25 cellular contexts compared by ENCODE assay signal in the genomic region with DNA sequence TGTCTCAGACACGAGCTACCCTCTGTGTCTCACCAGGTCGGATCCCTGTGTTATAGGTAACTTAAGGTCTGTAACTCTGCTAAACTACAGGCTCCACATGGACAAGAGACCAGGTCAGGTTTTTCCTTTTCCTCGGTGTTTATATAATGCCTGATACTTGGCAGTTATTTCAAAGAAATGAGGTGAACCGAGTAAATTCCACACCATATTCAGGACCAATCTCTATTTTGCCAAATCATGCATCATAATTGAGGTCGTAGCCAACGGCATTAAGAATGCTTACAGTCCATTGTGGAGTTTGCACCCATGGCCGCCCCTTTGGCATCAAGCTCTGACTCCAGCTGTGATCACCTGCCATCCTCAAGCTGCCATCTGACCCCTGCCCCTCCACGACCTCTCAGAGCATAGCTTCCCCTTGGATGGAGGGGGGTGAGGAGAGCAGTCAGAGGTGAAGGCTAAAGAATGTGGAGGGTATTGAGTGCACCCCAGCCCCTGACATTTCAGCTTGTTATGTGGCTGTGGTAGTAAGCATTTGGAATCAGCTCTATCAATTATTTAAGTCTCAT.
"Had no signal": no experiment of that assay in that cellular context is flagged by ENCODE, and none has a peak within 500 bp of the region (broad histone marks: within the 10 kb centered on the region; RNA-seq: fewer than 3 reads in every experiment).

No MANE protein-coding gene starts in this region.

- H3K4me3 Mint-ChIP-seq: mesothelial cell of epicardium; naive B cell; natural killer cell treated with Interleukin-12 subunit alpha and Interleukin-12 subunit beta and Interleukin-15 and Interleukin-18, amount 100 ng/mL, for 72 hours; stimulated activated naive CD8-positive, alpha-beta T cell treated with anti-CD3 and anti-CD28 coated beads, Interleukin-15, amount 100 ng/mL, for 72 hours had no signal

- H3K27ac ChIP-seq: dorsolateral prefrontal cortex, hepatocyte, left lung, psoas muscle, right lobe of liver, suprapubic skin, vagina had no signal

- H3K4me1 Mint-ChIP-seq: naive B cell; stimulated activated naive CD8-positive, alpha-beta T cell treated with anti-CD3 and anti-CD28 coated beads, Interleukin-15, amount 100 ng/mL, for 72 hours had no signal

- H3K36me3 Mint-ChIP-seq: mesothelial cell of epicardium, naive B cell had no signal

- H3K9me3 Mint-ChIP-seq: mesothelial cell of epicardium had no signal

- H3K9me3 ChIP-seq: left lung, mucosa of descending colon, right lobe of liver, suprapubic skin, vagina had no signal

- ATAC-seq: left lung; mucosa of descending colon; natural killer cell treated with Interleukin-12 subunit alpha and Interleukin-12 subunit beta and Interleukin-15 and Interleukin-18, amount 100 ng/mL, for 72 hours; psoas muscle; right lobe of liver; stimulated activated naive CD8-positive, alpha-beta T cell treated with anti-CD3 and anti-CD28 coated beads, Interleukin-15, amount 100 ng/mL, for 72 hours had no signal

- H3K36me3 ChIP-seq: left lung, right lobe of liver, suprapubic skin, vagina had no signal

- DNase-seq: dorsolateral prefrontal cortex; effector CD4-positive, alpha-beta T cell; head of caudate nucleus; kidney; left lung; mesenchymal stem cell; mucosa of descending colon; naive B cell; nucleus accumbens; posterior cingulate gyrus; psoas muscle; right lobe of liver; small intestine; stimulated activated CD4-positive, alpha-beta T cell treated with anti-CD3 and anti-CD28 coated beads, Interleukin-15, amount 100 ng/mL, for 24 hours; stimulated activated CD4-positive, alpha-beta T cell treated with anti-CD3 and anti-CD28 coated beads, Interleukin-2, amount 100 ng/mL, for 48 hours; stimulated activated naive CD4-positive, alpha-beta T cell; stimulated activated naive CD8-positive, alpha-beta T cell treated with anti-CD3 and anti-CD28 coated beads, Interleukin-15, amount 100 ng/mL, for 72 hours; trophoblast cell had no signal

- H3K27me3 Mint-ChIP-seq: naive B cell; natural killer cell treated with Interleukin-12 subunit alpha and Interleukin-12 subunit beta and Interleukin-15 and Interleukin-18, amount 100 ng/mL, for 72 hours; stimulated activated naive CD8-positive, alpha-beta T cell treated with anti-CD3 and anti-CD28 coated beads, Interleukin-15, amount 100 ng/mL, for 72 hours had no signal

- H3K4me1 ChIP-seq: left lung, psoas muscle, right lobe of liver, suprapubic skin, vagina had no signal

- H3K27ac Mint-ChIP-seq: mesothelial cell of epicardium; naive B cell; natural killer cell treated with Interleukin-12 subunit alpha and Interleukin-12 subunit beta and Interleukin-15 and Interleukin-18, amount 100 ng/mL, for 72 hours; stimulated activated naive CD8-positive, alpha-beta T cell treated with anti-CD3 and anti-CD28 coated beads, Interleukin-15, amount 100 ng/mL, for 72 hours had no signal

- FAIRE-seq: colon, frontal cortex, kidney, small intestine had no signal

- H3K4me3 ChIP-seq: dorsolateral prefrontal cortex, hepatocyte, left lung, mucosa of descending colon, psoas muscle, right lobe of liver, suprapubic skin, vagina had no signal

- H3K27me3 ChIP-seq: hepatocyte, left lung, right lobe of liver, suprapubic skin, vagina had no signal
